ENCODE assay signal across 19 cellular contexts in the genomic region with DNA sequence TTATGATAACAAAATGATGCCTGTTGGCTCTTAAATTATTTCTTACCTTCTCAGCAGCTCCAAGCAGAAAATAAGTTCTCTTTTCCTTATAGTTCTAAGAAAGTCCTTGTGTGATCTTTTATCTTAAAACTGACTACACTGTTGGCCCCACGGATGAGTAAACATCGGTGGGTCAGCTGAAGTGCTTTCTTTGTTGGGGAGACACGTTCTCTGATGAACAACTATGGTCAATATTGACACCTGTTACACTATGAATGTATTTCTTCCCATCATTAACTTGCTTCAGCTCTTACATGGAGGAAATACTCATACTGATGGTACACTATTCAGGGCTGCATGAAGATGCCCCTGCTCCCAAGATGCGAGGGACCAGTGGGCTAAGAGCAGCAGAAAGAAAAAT.
"Had no signal": no experiment of that assay in that cellular context is flagged by ENCODE, and none has a peak within 500 bp of the region (broad histone marks: within the 10 kb centered on the region; RNA-seq: fewer than 3 reads in every experiment).

No MANE protein-coding gene starts in this region.

- H3K4me3 Mint-ChIP-seq: mesothelial cell of epicardium; naive B cell; naive thymus-derived CD8-positive, alpha-beta T cell had no signal

- H3K9me3 Mint-ChIP-seq: naive thymus-derived CD8-positive, alpha-beta T cell had no signal

- H3K27ac Mint-ChIP-seq: mesothelial cell of epicardium; naive thymus-derived CD8-positive, alpha-beta T cell had no signal

- H3K9me3 ChIP-seq: esophagus muscularis mucosa, gastroesophageal sphincter, heart left ventricle, left lung, lower lobe of right lung, mucosa of descending colon had no signal

- H3K27ac ChIP-seq: coronary artery, dorsolateral prefrontal cortex, esophagus muscularis mucosa, foreskin keratinocyte, gastroesophageal sphincter, heart left ventricle, left lung, lower lobe of right lung had no signal

- DNase-seq: dermis blood vessel endothelial cell; dorsolateral prefrontal cortex; effector CD4-positive, alpha-beta T cell; effector memory CD4-positive, alpha-beta T cell; foreskin keratinocyte; heart left ventricle; hippocampal formation; left cardiac atrium; left lung; left ventricle myocardium superior; lower lobe of right lung; mesenchymal stem cell; mucosa of descending colon; naive B cell; naive thymus-derived CD8-positive, alpha-beta T cell had no signal

- H3K4me3 ChIP-seq: coronary artery, dorsolateral prefrontal cortex, esophagus muscularis mucosa, gastroesophageal sphincter, heart left ventricle, left lung, lower lobe of right lung, mucosa of descending colon had no signal

- H3K27me3 ChIP-seq: dorsolateral prefrontal cortex, esophagus muscularis mucosa, foreskin keratinocyte, gastroesophageal sphincter, heart left ventricle, left lung had no signal

- H3K4me1 Mint-ChIP-seq: mesothelial cell of epicardium; naive B cell; naive thymus-derived CD8-positive, alpha-beta T cell had no signal

- H3K4me1 ChIP-seq: foreskin keratinocyte, heart left ventricle, left lung, lower lobe of right lung had no signal

- H3K36me3 Mint-ChIP-seq: mesothelial cell of epicardium; naive B cell; naive thymus-derived CD8-positive, alpha-beta T cell had no signal

- H3K36me3 ChIP-seq: esophagus muscularis mucosa, gastroesophageal sphincter, heart left ventricle, left lung, lower lobe of right lung had no signal

- ATAC-seq: foreskin keratinocyte; gastroesophageal sphincter; heart left ventricle; left cardiac atrium; left lung; left ventricle myocardium superior; lower lobe of right lung; mucosa of descending colon; naive thymus-derived CD8-positive, alpha-beta T cell had no signal
